2 cellular contexts compared by ENCODE assay signal in the genomic region with DNA sequence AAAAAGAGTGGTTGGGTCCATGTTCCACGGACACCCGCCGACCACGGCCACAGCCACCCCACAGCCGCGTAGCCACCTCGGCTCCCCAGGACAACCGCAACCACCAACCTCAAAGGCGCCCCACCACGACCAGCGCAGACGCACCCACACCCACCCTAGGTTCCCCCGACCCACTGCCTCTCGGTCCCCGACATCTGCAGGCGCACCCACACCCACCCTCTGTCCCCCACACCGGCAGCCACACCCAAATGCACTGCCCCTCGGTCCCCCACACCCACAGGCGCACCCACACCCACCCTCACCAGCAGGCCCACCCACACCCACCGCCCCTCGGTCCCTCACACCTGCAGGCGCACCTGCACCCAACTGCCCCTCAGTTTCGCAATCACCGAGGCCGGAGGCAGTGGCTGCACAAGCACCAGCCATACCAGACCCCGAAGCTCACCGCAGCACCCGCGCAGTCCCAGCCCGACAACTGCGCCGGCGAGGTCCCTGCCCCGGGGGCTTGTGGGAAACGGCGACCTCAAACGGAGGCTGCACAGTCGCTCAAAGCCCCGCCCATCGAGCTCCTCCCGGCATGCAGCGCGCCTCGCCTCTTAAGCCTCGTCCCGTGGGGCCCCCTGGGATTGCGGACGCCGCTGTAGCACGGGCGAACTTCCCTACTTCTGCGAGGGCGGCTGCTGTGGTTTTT.
TF ChIP-seq lines count a peak whose summit lies in the region.

No MANE protein-coding gene starts in this region.

TF ChIP-seq in GM23338, 12 proteins besides CTCF, POLR2A, EP300 and RAD21:
- no peak for TF ChIP-seq JUNB (IDR thresholded peaks at IDR 0.05; ENCODE audit: unreplicated experiment)
- TF ChIP-seq, protein P1, sequence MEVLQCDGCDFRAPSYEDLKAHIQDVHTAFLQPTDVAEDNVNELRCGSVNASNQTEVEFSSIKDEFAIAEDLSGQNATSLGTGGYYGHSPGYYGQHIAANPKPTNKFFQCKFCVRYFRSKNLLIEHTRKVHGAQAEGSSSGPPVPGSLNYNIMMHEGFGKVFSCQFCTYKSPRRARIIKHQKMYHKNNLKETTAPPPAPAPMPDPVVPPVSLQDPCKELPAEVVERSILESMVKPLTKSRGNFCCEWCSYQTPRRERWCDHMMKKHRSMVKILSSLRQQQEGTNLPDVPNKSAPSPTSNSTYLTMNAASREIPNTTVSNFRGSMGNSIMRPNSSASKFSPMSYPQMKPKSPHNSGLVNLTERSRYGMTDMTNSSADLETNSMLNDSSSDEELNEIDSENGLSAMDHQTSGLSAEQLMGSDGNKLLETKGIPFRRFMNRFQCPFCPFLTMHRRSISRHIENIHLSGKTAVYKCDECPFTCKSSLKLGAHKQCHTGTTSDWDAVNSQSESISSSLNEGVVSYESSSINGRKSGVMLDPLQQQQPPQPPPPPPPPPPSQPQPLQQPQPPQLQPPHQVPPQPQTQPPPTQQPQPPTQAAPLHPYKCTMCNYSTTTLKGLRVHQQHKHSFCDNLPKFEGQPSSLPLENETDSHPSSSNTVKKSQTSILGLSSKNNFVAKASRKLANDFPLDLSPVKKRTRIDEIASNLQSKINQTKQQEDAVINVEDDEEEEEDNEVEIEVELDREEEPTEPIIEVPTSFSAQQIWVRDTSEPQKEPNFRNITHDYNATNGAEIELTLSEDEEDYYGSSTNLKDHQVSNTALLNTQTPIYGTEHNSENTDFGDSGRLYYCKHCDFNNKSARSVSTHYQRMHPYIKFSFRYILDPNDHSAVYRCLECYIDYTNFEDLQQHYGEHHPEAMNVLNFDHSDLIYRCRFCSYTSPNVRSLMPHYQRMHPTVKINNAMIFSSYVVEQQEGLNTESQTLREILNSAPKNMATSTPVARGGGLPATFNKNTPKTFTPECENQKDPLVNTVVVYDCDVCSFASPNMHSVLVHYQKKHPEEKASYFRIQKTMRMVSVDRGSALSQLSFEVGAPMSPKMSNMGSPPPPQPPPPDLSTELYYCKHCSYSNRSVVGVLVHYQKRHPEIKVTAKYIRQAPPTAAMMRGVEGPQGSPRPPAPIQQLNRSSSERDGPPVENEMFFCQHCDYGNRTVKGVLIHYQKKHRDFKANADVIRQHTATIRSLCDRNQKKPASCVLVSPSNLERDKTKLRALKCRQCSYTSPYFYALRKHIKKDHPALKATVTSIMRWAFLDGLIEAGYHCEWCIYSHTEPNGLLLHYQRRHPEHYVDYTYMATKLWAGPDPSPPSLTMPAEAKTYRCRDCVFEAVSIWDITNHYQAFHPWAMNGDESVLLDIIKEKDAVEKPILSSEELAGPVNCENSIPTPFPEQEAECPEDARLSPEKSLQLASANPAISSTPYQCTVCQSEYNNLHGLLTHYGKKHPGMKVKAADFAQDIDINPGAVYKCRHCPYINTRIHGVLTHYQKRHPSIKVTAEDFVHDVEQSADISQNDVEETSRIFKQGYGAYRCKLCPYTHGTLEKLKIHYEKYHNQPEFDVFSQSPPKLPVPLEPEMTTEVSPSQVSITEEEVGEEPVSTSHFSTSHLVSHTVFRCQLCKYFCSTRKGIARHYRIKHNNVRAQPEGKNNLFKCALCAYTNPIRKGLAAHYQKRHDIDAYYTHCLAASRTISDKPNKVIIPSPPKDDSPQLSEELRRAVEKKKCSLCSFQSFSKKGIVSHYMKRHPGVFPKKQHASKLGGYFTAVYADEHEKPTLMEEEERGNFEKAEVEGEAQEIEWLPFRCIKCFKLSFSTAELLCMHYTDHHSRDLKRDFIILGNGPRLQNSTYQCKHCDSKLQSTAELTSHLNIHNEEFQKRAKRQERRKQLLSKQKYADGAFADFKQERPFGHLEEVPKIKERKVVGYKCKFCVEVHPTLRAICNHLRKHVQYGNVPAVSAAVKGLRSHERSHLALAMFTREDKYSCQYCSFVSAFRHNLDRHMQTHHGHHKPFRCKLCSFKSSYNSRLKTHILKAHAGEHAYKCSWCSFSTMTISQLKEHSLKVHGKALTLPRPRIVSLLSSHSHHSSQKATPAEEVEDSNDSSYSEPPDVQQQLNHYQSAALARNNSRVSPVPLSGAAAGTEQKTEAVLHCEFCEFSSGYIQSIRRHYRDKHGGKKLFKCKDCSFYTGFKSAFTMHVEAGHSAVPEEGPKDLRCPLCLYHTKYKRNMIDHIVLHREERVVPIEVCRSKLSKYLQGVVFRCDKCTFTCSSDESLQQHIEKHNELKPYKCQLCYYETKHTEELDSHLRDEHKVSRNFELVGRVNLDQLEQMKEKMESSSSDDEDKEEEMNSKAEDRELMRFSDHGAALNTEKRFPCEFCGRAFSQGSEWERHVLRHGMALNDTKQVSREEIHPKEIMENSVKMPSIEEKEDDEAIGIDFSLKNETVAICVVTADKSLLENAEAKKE (CRISPR knock-in tag; IDR thresholded peaks at IDR 0.05) = no peak
- no peak for TF ChIP-seq NANOG (IDR thresholded peaks at IDR 0.05; ENCODE audit: borderline replicate concordance)
- no peak for TF ChIP-seq STAT1 (IDR thresholded peaks at IDR 0.05; ENCODE audit: unreplicated experiment)
- TF ChIP-seq, protein P2, sequence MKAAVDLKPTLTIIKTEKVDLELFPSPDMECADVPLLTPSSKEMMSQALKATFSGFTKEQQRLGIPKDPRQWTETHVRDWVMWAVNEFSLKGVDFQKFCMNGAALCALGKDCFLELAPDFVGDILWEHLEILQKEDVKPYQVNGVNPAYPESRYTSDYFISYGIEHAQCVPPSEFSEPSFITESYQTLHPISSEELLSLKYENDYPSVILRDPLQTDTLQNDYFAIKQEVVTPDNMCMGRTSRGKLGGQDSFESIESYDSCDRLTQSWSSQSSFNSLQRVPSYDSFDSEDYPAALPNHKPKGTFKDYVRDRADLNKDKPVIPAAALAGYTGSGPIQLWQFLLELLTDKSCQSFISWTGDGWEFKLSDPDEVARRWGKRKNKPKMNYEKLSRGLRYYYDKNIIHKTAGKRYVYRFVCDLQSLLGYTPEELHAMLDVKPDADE (IDR thresholded peaks at IDR 0.05) = no peak
- TF ChIP-seq POLR2AphosphoS5 (IDR thresholded peaks at IDR 0.05; ENCODE audit: low read depth) = no peak
- TF ChIP-seq EZH2phosphoT487 (IDR thresholded peaks at IDR 0.05; ENCODE audit: unreplicated experiment) = no peak

TF ChIP-seq in HepG2, 621 proteins besides CTCF, POLR2A, EP300 and RAD21:
- no peak for TF ChIP-seq ZNF619 (CRISPR knock-in tag; IDR thresholded peaks at IDR 0.05)
- TF ChIP-seq AGO2 (optimal IDR thresholded peaks at IDR 0.05; ENCODE audit: low read depth, low read length) = peak; percentile 83
- no peak for TF ChIP-seq ZNF605 (CRISPR knock-in tag; IDR thresholded peaks at IDR 0.05)
- peak; percentile 70; the same call in 1 of the 2 replicates for TF ChIP-seq CEBPB (IDR thresholded peaks at IDR 0.05; ENCODE audit: borderline replicate concordance, low read depth, low read length)
